1 cellular context compared by ENCODE assay signal in the genomic region with DNA sequence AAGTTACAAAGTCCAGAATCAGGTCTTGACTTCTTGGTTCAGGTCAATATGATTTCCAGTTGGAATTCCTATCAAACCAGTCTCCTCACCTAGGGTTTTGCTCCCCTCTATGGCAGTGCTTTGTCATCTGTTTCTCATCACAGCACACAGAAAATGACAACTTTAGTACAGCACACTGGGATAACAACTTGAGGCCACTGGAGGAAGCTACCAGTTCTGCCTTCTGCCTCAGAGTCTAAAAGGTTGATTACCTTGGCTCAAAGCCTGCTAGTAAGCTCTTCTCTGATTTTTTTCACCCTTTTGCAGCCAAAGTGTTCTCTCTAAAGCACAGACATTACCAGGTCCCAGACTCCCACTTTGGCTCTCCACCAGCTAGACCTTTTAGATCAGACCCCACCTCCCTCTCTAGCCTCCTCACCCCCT.
TF ChIP-seq lines count a peak whose summit lies in the region.

No MANE protein-coding gene starts in this region.

TF ChIP-seq in IMR-90, 13 proteins besides CTCF, POLR2A, EP300 and RAD21 (continued from another document):
- TF ChIP-seq, protein P1, sequence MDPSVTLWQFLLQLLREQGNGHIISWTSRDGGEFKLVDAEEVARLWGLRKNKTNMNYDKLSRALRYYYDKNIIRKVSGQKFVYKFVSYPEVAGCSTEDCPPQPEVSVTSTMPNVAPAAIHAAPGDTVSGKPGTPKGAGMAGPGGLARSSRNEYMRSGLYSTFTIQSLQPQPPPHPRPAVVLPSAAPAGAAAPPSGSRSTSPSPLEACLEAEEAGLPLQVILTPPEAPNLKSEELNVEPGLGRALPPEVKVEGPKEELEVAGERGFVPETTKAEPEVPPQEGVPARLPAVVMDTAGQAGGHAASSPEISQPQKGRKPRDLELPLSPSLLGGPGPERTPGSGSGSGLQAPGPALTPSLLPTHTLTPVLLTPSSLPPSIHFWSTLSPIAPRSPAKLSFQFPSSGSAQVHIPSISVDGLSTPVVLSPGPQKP (IDR thresholded peaks at IDR 0.05; ENCODE audit: borderline replicate concordance, low read depth, low read length), result no peak
- TF ChIP-seq MAFK (IDR thresholded peaks at IDR 0.05; ENCODE audit: low read depth, low read length) (no peak), BHLHE40 (IDR thresholded peaks at IDR 0.05; ENCODE audit: low read depth, low read length) (no peak), CEBPB (IDR thresholded peaks at IDR 0.05; ENCODE audit: low read depth, low read length) (no peak), FOS (IDR thresholded peaks at IDR 0.05; ENCODE audit: low read depth, low read length) (no peak), MXI1 (IDR thresholded peaks at IDR 0.05; ENCODE audit: borderline replicate concordance, low read depth, low read length) (no peak), SMC3 (IDR thresholded peaks at IDR 0.05; ENCODE audit: low read depth, low read length) (no peak), RFX5 (IDR thresholded peaks at IDR 0.05; ENCODE audit: low read depth, low read length) (no peak), NFE2L2 (IDR thresholded peaks at IDR 0.05; ENCODE audit: low read depth, low read length) (no peak)
- TF ChIP-seq, protein P2, sequence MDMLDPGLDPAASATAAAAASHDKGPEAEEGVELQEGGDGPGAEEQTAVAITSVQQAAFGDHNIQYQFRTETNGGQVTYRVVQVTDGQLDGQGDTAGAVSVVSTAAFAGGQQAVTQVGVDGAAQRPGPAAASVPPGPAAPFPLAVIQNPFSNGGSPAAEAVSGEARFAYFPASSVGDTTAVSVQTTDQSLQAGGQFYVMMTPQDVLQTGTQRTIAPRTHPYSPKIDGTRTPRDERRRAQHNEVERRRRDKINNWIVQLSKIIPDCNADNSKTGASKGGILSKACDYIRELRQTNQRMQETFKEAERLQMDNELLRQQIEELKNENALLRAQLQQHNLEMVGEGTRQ (IDR thresholded peaks at IDR 0.05; ENCODE audit: low read depth, low read length), result no peak
